In genomic region chr7:130301606-130302005, GRCh38 we compare ENCODE assay signal across 38 cellular contexts. TPM values are rescaled to one million over a fixed set of nuclear protein-coding genes. Genes with fewer than 3 reads are reported as not detected.
"Had no signal": no experiment of that assay in that cellular context is flagged by ENCODE, and none has a peak within 500 bp of the region (broad histone marks: within the 10 kb centered on the region; RNA-seq: fewer than 3 reads in every experiment).

No MANE protein-coding gene starts in this region.

- ATAC-seq: activated CD4-positive, alpha-beta T cell treated with anti-CD3 and anti-CD28 coated beads for 36 hours; activated CD8-positive, alpha-beta memory T cell treated with anti-CD3 and anti-CD28 coated beads, Interleukin-2, amount 10 ng/mL, durations not matched to agents 7 days and 5 days; activated CD8-positive, alpha-beta T cell treated with anti-CD3 and anti-CD28 coated beads, Interleukin-2, amount 10 ng/mL, durations not matched to agents 7 days and 5 days; activated naive CD4-positive, alpha-beta T cell treated with anti-CD3 and anti-CD28 coated beads, Interleukin-2, amount 50 U/mL, for 72 hours; esophagus mucosa; gastrocnemius medialis; heart left ventricle; T-helper 17 cell had no signal

- H3K4me1 ChIP-seq: ascending aorta, gastrocnemius medialis, heart left ventricle had no signal

- H3K4me3 Mint-ChIP-seq: activated CD4-positive, alpha-beta memory T cell treated with anti-CD3 and anti-CD28 coated beads for 36 hours; activated CD4-positive, alpha-beta T cell treated with anti-CD3 and anti-CD28 coated beads for 36 hours; activated CD4-positive, alpha-beta T cell treated with anti-CD3 and anti-CD28 coated beads, Interleukin-2, amount 10 ng/mL, durations not matched to agents 24 days and 14 days; activated CD8-positive, alpha-beta memory T cell treated with anti-CD3 and anti-CD28 coated beads, Interleukin-2, amount 10 ng/mL, durations not matched to agents 7 days and 5 days; activated CD8-positive, alpha-beta T cell treated with anti-CD3 and anti-CD28 coated beads, Interleukin-2, amount 10 ng/mL, durations not matched to agents 7 days and 5 days; activated naive CD4-positive, alpha-beta T cell treated with anti-CD3 and anti-CD28 coated beads, Interleukin-2, amount 10 ng/mL, durations not matched to agents 7 days and 5 days; activated naive CD8-positive, alpha-beta T cell treated with anti-CD3 and anti-CD28 coated beads, Interleukin-2, amount 10 ng/mL, durations not matched to agents 7 days and 5 days; activated T-helper 1 cell treated with anti-CD3 and anti-CD28 coated beads, Interleukin-12 subunit alpha, Interleukin-12 subunit beta, Interleukin-2, Interleukin-4 antibody, amounts not matched to agents 30 ng/mL and 10 ng/mL and 1 ng/mL, durations not matched to agents 14 hours and 24 hours and 36 hours; central memory CD8-positive, alpha-beta T cell; T-helper 17 cell; T-helper 2 cell treated with Interferon-gamma antibody and Interleukin-4, amounts not matched to agents 5 μg/mL and 100 μg/mL, for 36 hours had no signal

- H3K4me3 ChIP-seq: ascending aorta, gastrocnemius medialis, heart left ventricle had no signal

- FAIRE-seq: bronchial epithelial cell, colon had no signal

- H3K27me3 Mint-ChIP-seq: activated CD4-positive, alpha-beta T cell treated with anti-CD3 and anti-CD28 coated beads for 36 hours; activated CD4-positive, alpha-beta T cell treated with anti-CD3 and anti-CD28 coated beads, Interleukin-2, amount 10 ng/mL, durations not matched to agents 24 days and 14 days had no signal

- H3K27me3 ChIP-seq: ascending aorta, brain microvascular endothelial cell, gastrocnemius medialis, heart left ventricle had no signal

- H3K4me1 Mint-ChIP-seq: activated CD4-positive, alpha-beta T cell treated with anti-CD3 and anti-CD28 coated beads for 36 hours; activated CD4-positive, alpha-beta T cell treated with anti-CD3 and anti-CD28 coated beads, Interleukin-2, amount 10 ng/mL, durations not matched to agents 24 days and 14 days; activated naive CD4-positive, alpha-beta T cell treated with anti-CD3 and anti-CD28 coated beads, Interleukin-2, amount 10 ng/mL, durations not matched to agents 7 days and 5 days; central memory CD8-positive, alpha-beta T cell; T-helper 17 cell had no signal

- DNase-seq: activated CD4-positive, alpha-beta memory T cell treated with anti-CD3 and anti-CD28 coated beads for 36 hours; activated CD4-positive, alpha-beta T cell treated with anti-CD3 and anti-CD28 coated beads for 36 hours; activated CD4-positive, alpha-beta T cell treated with anti-CD3 and anti-CD28 coated beads, Interleukin-2, amount 10 ng/mL, durations not matched to agents 24 days and 14 days; activated CD4-positive, CD25-positive, alpha-beta regulatory T cell; activated CD4-positive, CD25-positive, alpha-beta regulatory T cell treated with anti-CD3 and anti-CD28 coated beads, Interleukin-2, amount 50 U/mL, for 72 hours; activated CD8-positive, alpha-beta memory T cell treated with anti-CD3 and anti-CD28 coated beads, Interleukin-2, amount 10 ng/mL, durations not matched to agents 7 days and 5 days; activated CD8-positive, alpha-beta memory T cell treated with anti-CD3 and anti-CD28 coated beads, Interleukin-2, amount 50 U/mL, for 4 hours; activated CD8-positive, alpha-beta T cell treated with anti-CD3 and anti-CD28 coated beads, Interleukin-2, amount 10 ng/mL, durations not matched to agents 7 days and 5 days; activated effector memory CD4-positive, alpha-beta T cell treated with anti-CD3 and anti-CD28 coated beads, Interleukin-2, amount 50 U/mL, for 16 hours; activated naive CD4-positive, alpha-beta T cell treated with anti-CD3 and anti-CD28 coated beads, Interleukin-2, amount 10 ng/mL, durations not matched to agents 7 days and 5 days; activated naive CD8-positive, alpha-beta T cell treated with anti-CD3 and anti-CD28 coated beads, Interleukin-2, amount 10 ng/mL, durations not matched to agents 7 days and 5 days; activated T-cell treated with anti-CD3 and anti-CD28 coated beads, Interleukin-2, amount 50 U/mL, for 1 hour; activated T-cell treated with anti-CD3 and anti-CD28 coated beads, Interleukin-2, amount 50 U/mL, for 48 hours; brain microvascular endothelial cell; cortex of kidney; dermis blood vessel endothelial cell; effector CD4-positive, alpha-beta T cell; foreskin fibroblast; gastrocnemius medialis; glutamatergic neuron; heart left ventricle; T-helper 1 cell; T-helper 17 cell; T1000 had no signal

- H3K36me3 Mint-ChIP-seq: activated CD4-positive, alpha-beta memory T cell treated with anti-CD3 and anti-CD28 coated beads for 36 hours; activated CD8-positive, alpha-beta memory T cell treated with anti-CD3 and anti-CD28 coated beads, Interleukin-2, amount 10 ng/mL, durations not matched to agents 7 days and 5 days; activated naive CD4-positive, alpha-beta T cell treated with anti-CD3 and anti-CD28 coated beads, Interleukin-2, amount 10 ng/mL, durations not matched to agents 7 days and 5 days; activated naive CD4-positive, alpha-beta T cell treated with anti-CD3 and anti-CD28 coated beads, Interleukin-2, amount 50 U/mL, for 72 hours; activated naive CD8-positive, alpha-beta T cell treated with anti-CD3 and anti-CD28 coated beads, Interleukin-2, amount 10 ng/mL, durations not matched to agents 7 days and 5 days had no signal

- H3K36me3 ChIP-seq: ascending aorta, gastrocnemius medialis, heart left ventricle had no signal

- H3K27ac Mint-ChIP-seq: activated CD4-positive, alpha-beta memory T cell treated with anti-CD3 and anti-CD28 coated beads for 36 hours; activated CD4-positive, alpha-beta T cell treated with anti-CD3 and anti-CD28 coated beads for 36 hours; activated CD4-positive, alpha-beta T cell treated with anti-CD3 and anti-CD28 coated beads, Interleukin-2, amount 10 ng/mL, durations not matched to agents 24 days and 14 days; activated CD8-positive, alpha-beta memory T cell treated with anti-CD3 and anti-CD28 coated beads, Interleukin-2, amount 10 ng/mL, durations not matched to agents 7 days and 5 days; activated CD8-positive, alpha-beta T cell treated with anti-CD3 and anti-CD28 coated beads, Interleukin-2, amount 10 ng/mL, durations not matched to agents 7 days and 5 days; activated naive CD4-positive, alpha-beta T cell treated with anti-CD3 and anti-CD28 coated beads, Interleukin-2, amount 10 ng/mL, durations not matched to agents 7 days and 5 days; activated naive CD4-positive, alpha-beta T cell treated with anti-CD3 and anti-CD28 coated beads, Interleukin-2, amount 50 U/mL, for 72 hours; activated naive CD8-positive, alpha-beta T cell treated with anti-CD3 and anti-CD28 coated beads, Interleukin-2, amount 10 ng/mL, durations not matched to agents 7 days and 5 days; activated T-helper 1 cell treated with anti-CD3 and anti-CD28 coated beads, Interleukin-12 subunit alpha, Interleukin-12 subunit beta, Interleukin-2, Interleukin-4 antibody, amounts not matched to agents 30 ng/mL and 10 ng/mL and 1 ng/mL, durations not matched to agents 14 hours and 24 hours and 36 hours; activated T-helper 2 cell treated with anti-CD3 and anti-CD28 coated beads, Interferon-gamma antibody, Interleukin-2, Interleukin-4, amounts not matched to agents 10 μg/mL and 5 μg/mL and 100 μg/mL, durations not matched to agents 14 hours and 24 hours and 36 hours; T-helper 17 cell; T-helper 2 cell treated with Interferon-gamma antibody and Interleukin-4, amounts not matched to agents 5 μg/mL and 100 μg/mL, for 36 hours had no signal

- H3K27ac ChIP-seq: ascending aorta, brain microvascular endothelial cell, gastrocnemius medialis, heart left ventricle had no signal

- H3K9me3 Mint-ChIP-seq: activated CD4-positive, alpha-beta memory T cell treated with anti-CD3 and anti-CD28 coated beads for 36 hours; activated naive CD4-positive, alpha-beta T cell treated with anti-CD3 and anti-CD28 coated beads, Interleukin-2, amount 10 ng/mL, durations not matched to agents 7 days and 5 days; activated naive CD4-positive, alpha-beta T cell treated with anti-CD3 and anti-CD28 coated beads, Interleukin-2, amount 50 U/mL, for 72 hours; activated T-helper 1 cell treated with anti-CD3 and anti-CD28 coated beads, Interleukin-12 subunit alpha, Interleukin-12 subunit beta, Interleukin-2, Interleukin-4 antibody, amounts not matched to agents 30 ng/mL and 10 ng/mL and 1 ng/mL, durations not matched to agents 14 hours and 24 hours and 36 hours; activated T-helper 2 cell treated with anti-CD3 and anti-CD28 coated beads, Interferon-gamma antibody, Interleukin-2, Interleukin-4, amounts not matched to agents 10 μg/mL and 5 μg/mL and 100 μg/mL, durations not matched to agents 14 hours and 24 hours and 36 hours; central memory CD8-positive, alpha-beta T cell; T-helper 2 cell treated with Interferon-gamma antibody and Interleukin-4, amounts not matched to agents 5 μg/mL and 100 μg/mL, for 36 hours had no signal

- H3K9me3 ChIP-seq: ascending aorta, gastrocnemius medialis, heart left ventricle had no signal

RNA-seq across cellular contexts. Expression of gene CPA4, which starts 8.6 kb away (rescaled TPM):
- total RNA-seq: activated CD4-positive, alpha-beta T cell treated with anti-CD3 and anti-CD28 coated beads for 36 hours; activated CD4-positive, alpha-beta T cell treated with anti-CD3 and anti-CD28 coated beads, Interleukin-2, amount 10 ng/mL, durations not matched to agents 24 days and 14 days; activated CD8-positive, alpha-beta memory T cell treated with anti-CD3 and anti-CD28 coated beads for 36 hours; activated CD8-positive, alpha-beta memory T cell treated with anti-CD3 and anti-CD28 coated beads, Interleukin-2, amount 10 ng/mL, durations not matched to agents 7 days and 5 days; activated CD8-positive, alpha-beta T cell treated with anti-CD3 and anti-CD28 coated beads, Interleukin-2, amount 10 ng/mL, durations not matched to agents 7 days and 5 days; activated naive CD4-positive, alpha-beta T cell treated with anti-CD3 and anti-CD28 coated beads, Interleukin-2, amount 50 U/mL, for 72 hours; activated naive CD8-positive, alpha-beta T cell treated with anti-CD3 and anti-CD28 coated beads, Interleukin-2, amount 10 ng/mL, durations not matched to agents 7 days and 5 days; activated T-helper 1 cell treated with anti-CD3 and anti-CD28 coated beads, Interleukin-12 subunit alpha, Interleukin-12 subunit beta, Interleukin-2, Interleukin-4 antibody, amounts not matched to agents 30 ng/mL and 10 ng/mL and 1 ng/mL, durations not matched to agents 14 hours and 24 hours and 36 hours; activated T-helper 2 cell treated with anti-CD3 and anti-CD28 coated beads, Interferon-gamma antibody, Interleukin-2, Interleukin-4, amounts not matched to agents 10 μg/mL and 5 μg/mL and 100 μg/mL, durations not matched to agents 14 hours and 24 hours and 36 hours; ascending aorta; gastrocnemius medialis; T-helper 17 cell had no signal

RNA-seq across cellular contexts. Expression of gene CPA2, which starts 34.9 kb away (rescaled TPM):
- total RNA-seq: activated CD8-positive, alpha-beta memory T cell treated with anti-CD3 and anti-CD28 coated beads for 36 hours; activated CD8-positive, alpha-beta memory T cell treated with anti-CD3 and anti-CD28 coated beads, Interleukin-2, amount 10 ng/mL, durations not matched to agents 7 days and 5 days; activated CD8-positive, alpha-beta T cell treated with anti-CD3 and anti-CD28 coated beads, Interleukin-2, amount 10 ng/mL, durations not matched to agents 7 days and 5 days; activated naive CD8-positive, alpha-beta T cell treated with anti-CD3 and anti-CD28 coated beads, Interleukin-2, amount 10 ng/mL, durations not matched to agents 7 days and 5 days; activated T-helper 1 cell treated with anti-CD3 and anti-CD28 coated beads, Interleukin-12 subunit alpha, Interleukin-12 subunit beta, Interleukin-2, Interleukin-4 antibody, amounts not matched to agents 30 ng/mL and 10 ng/mL and 1 ng/mL, durations not matched to agents 14 hours and 24 hours and 36 hours; ascending aorta; bronchial epithelial cell; cardiac septum; cerebellum; dermis blood vessel endothelial cell; epithelial cell of proximal tubule; esophagus mucosa; fibroblast of lung; gastrocnemius medialis; T-helper 17 cell had no signal

RNA-seq across cellular contexts. Expression of gene CPA5, which starts 43.0 kb away (rescaled TPM):
- total RNA-seq: ascending aorta, bronchial epithelial cell, cardiac septum, cerebellum, dermis blood vessel endothelial cell, esophagus mucosa, fibroblast of lung, gastrocnemius medialis, heart left ventricle had no signal
- polyA plus RNA-seq: fibroblast of lung, heart left ventricle had no signal
